ENCODE assay signal across 11 cellular contexts in genomic region chr19:2575734-2576481, GRCh38.
A peak's percentile ranks its signal among the peaks of the same experiment; 100 is the strongest.
DNase-seq lines count a peak whose midpoint lies in the region; ATAC-seq and TF ChIP-seq lines count a peak whose summit lies in the region.
"Had no signal": no experiment of that assay in that cellular context is flagged by ENCODE, and none has a peak within 500 bp of the region (broad histone marks: within the 10 kb centered on the region; RNA-seq: fewer than 3 reads in every experiment).

No MANE protein-coding gene starts in this region.

- intact Hi-C loops in MCF 10A (cut with micrococcal nuclease) (loop anchor here (5.0 kb wide), 2 partner anchors 36 to 49 kb away; no protein-coding TSS in a partner anchor), mammary epithelial cell (cut with micrococcal nuclease) (no loop called here), esophagus squamous epithelium (cut with DNase I) (no loop called here)

- no peaks in the 10 kb centered on the region for H3K9me3 ChIP-seq in mammary epithelial cell (replicated peaks; ENCODE audit: insufficient read depth, low read length)
- no peaks in the 10 kb centered on the region for H3K9me3 ChIP-seq in esophagus squamous epithelium

- no peak overlapping the region for H3K4me3 Mint-ChIP-seq in MCF 10A (ENCODE audit: unreplicated experiment)
- no peak overlapping the region for H3K4me3 Mint-ChIP-seq in nephron progenitor cell
- H3K4me3 Mint-ChIP-seq in stimulated activated memory B cell treated with anti-CD40 and anti-IgM and Interleukin-4, amounts not matched to agents 10 μg/mL and 1 μg/mL and 100 μg/mL, for 72 hours: no peak overlapping the region
- H3K4me3 Mint-ChIP-seq: activated naive CD8-positive, alpha-beta T cell treated with anti-CD3 and anti-CD28 coated beads, Interleukin-2, amount 10 ng/mL, durations not matched to agents 7 days and 5 days; naive thymus-derived CD4-positive, alpha-beta T cell had no signal

- no peak overlapping the region for H2AFZ ChIP-seq in mammary epithelial cell (ENCODE audit: low read depth, low read length)

- H3K36me3 Mint-ChIP-seq in MCF 10A (ENCODE audit: insufficient read depth, unreplicated experiment) (peaks cover 4% of the 10 kb centered on the region), nephron progenitor cell (ENCODE audit: low read depth) (no peaks in the 10 kb centered on the region)
- peaks cover 15% of the 10 kb centered on the region for H3K36me3 Mint-ChIP-seq in stimulated activated memory B cell treated with anti-CD40 and anti-IgM and Interleukin-4, amounts not matched to agents 10 μg/mL and 1 μg/mL and 100 μg/mL, for 72 hours

- H3K9me3 Mint-ChIP-seq in MCF 10A (ENCODE audit: unreplicated experiment): no peaks in the 10 kb centered on the region
- H3K9me3 Mint-ChIP-seq in nephron progenitor cell: no peaks in the 10 kb centered on the region
- peaks cover 3% of the 10 kb centered on the region for H3K9me3 Mint-ChIP-seq in stimulated activated memory B cell treated with anti-CD40 and anti-IgM and Interleukin-4, amounts not matched to agents 10 μg/mL and 1 μg/mL and 100 μg/mL, for 72 hours
- H3K9me3 Mint-ChIP-seq: activated naive CD8-positive, alpha-beta T cell treated with anti-CD3 and anti-CD28 coated beads, Interleukin-2, amount 10 ng/mL, durations not matched to agents 7 days and 5 days had no signal

- BruUV-seq in MCF 10A (replicated peaks; lab: Mats Ljungman, UMichigan) (no TSS peak), mammary epithelial cell (replicated peaks; lab: Mats Ljungman, UMichigan) (no TSS peak)

- H3K36me3 ChIP-seq in mammary epithelial cell (ENCODE audit: insufficient read depth, low read length) (no peaks in the 10 kb centered on the region), esophagus squamous epithelium (no peaks in the 10 kb centered on the region)

- no peaks in the 10 kb centered on the region for H4K20me1 ChIP-seq in mammary epithelial cell (ENCODE audit: insufficient read depth, low read length)

- H3K27ac ChIP-seq in mammary epithelial cell (ENCODE audit: insufficient read depth, low read depth, low read length) (no peak overlapping the region), esophagus squamous epithelium (peak overlapping the region in 3 of 4 donors; percentile 0 to 85 (median 59))

- WGBS in mammary epithelial cell (ENCODE audit: low coverage, missing lambda C conversion rate): 74% methylated on average over 13 of the region's 37 CpGs
- WGBS in esophagus squamous epithelium, 2 donors: 47 to 79% methylated on average over 3 to 14 of the region's 37 CpGs

- CTCF ChIA-PET in MCF 10A (lab: Yijun Ruan, JAX): interaction anchor here (1.1 to 5.1 kb wide), 2 partner anchors 32 to 102 kb away, joined by 4 to 27 read pairs; no protein-coding TSS in a partner anchor
- CTCF ChIA-PET in mammary epithelial cell (lab: Charles Lee; ENCODE audit: low non-redundant PET): no interaction called here

- H3K4me1 ChIP-seq in mammary epithelial cell (ENCODE audit: insufficient read depth, low read length): peaks cover 20% of the 10 kb centered on the region
- H3K4me1 ChIP-seq in esophagus squamous epithelium: peaks cover 27 to 68% (median 32%) of the 10 kb centered on the region in 3 donors

- H3K27ac Mint-ChIP-seq in MCF 10A (ENCODE audit: low read depth, unreplicated experiment): no peak overlapping the region
- no peak overlapping the region for H3K27ac Mint-ChIP-seq in nephron progenitor cell
- no peak overlapping the region for H3K27ac Mint-ChIP-seq in stimulated activated memory B cell treated with anti-CD40 and anti-IgM and Interleukin-4, amounts not matched to agents 10 μg/mL and 1 μg/mL and 100 μg/mL, for 72 hours
- H3K27ac Mint-ChIP-seq: activated naive CD8-positive, alpha-beta T cell treated with anti-CD3 and anti-CD28 coated beads, Interleukin-2, amount 10 ng/mL, durations not matched to agents 7 days and 5 days had no signal

- no peak for TF ChIP-seq POLR2A in esophagus squamous epithelium (IDR thresholded peaks at IDR 0.05)

- H3K27me3 ChIP-seq in mammary epithelial cell (ENCODE audit: insufficient read depth, low read length): no peaks in the 10 kb centered on the region
- no peaks in the 10 kb centered on the region for H3K27me3 ChIP-seq in esophagus squamous epithelium

- peak; percentile 59 for DNase-seq in MCF 10A (ENCODE audit: unreplicated experiment)
- DNase-seq in mammary epithelial cell: no peak
- DNase-seq in esophagus squamous epithelium (lab: John Stamatoyannopoulos, UW): no peak
- DNase-seq in nephron progenitor cell: peak; percentile 41
- no peak for DNase-seq in effector CD4-positive, alpha-beta T cell
- DNase-seq in COR-L47 (lab: John Stamatoyannopoulos, UW): no peak
- DNase-seq: activated naive CD8-positive, alpha-beta T cell treated with anti-CD3 and anti-CD28 coated beads, Interleukin-2, amount 10 ng/mL, durations not matched to agents 7 days and 5 days; foreskin melanocyte; naive thymus-derived CD4-positive, alpha-beta T cell had no signal

- H3K4me2 ChIP-seq in mammary epithelial cell (ENCODE audit: insufficient read depth, low read depth, low read length): no peak overlapping the region

- no peak for ATAC-seq in HG03520 (IDR thresholded peaks at IDR 0.05; ENCODE audit: unreplicated experiment)
- ATAC-seq in stimulated activated memory B cell treated with anti-CD40 and anti-IgM and Interleukin-4, amounts not matched to agents 10 μg/mL and 1 μg/mL and 100 μg/mL, for 72 hours: no peak
- ATAC-seq: naive thymus-derived CD4-positive, alpha-beta T cell had no signal

- TF ChIP-seq CTCF in MCF 10A (IDR thresholded peaks at IDR 0.05; ENCODE audit: unreplicated experiment) (no peak), mammary epithelial cell (conservative IDR thresholded peaks at IDR 0.05 in 1 of 2, IDR thresholded peaks at IDR 0.05 in 1 of 2; ENCODE audit: extremely low read depth in 1 of 2, insufficient read depth in 1 of 2, low read depth in 1 of 2, low read length in 2 of 2) (no peak), esophagus squamous epithelium (IDR thresholded peaks at IDR 0.05) (no peak), nephron progenitor cell (IDR thresholded peaks at IDR 0.05) (no peak)

- POLR2A ChIA-PET in MCF 10A (lab: Yijun Ruan, JAX): no interaction called here

- H3K79me2 ChIP-seq in mammary epithelial cell (ENCODE audit: insufficient read depth, low read length): no peaks in the 10 kb centered on the region

- dilution Hi-C loops in mammary epithelial cell (cut with HindIII; ENCODE audit: low sequenced_read_pairs): no loop called here

- no peaks in the 10 kb centered on the region for H3K27me3 Mint-ChIP-seq in MCF 10A (ENCODE audit: insufficient read depth, unreplicated experiment)
- H3K27me3 Mint-ChIP-seq in nephron progenitor cell (ENCODE audit: low read depth, poor library complexity): peaks cover 10% of the 10 kb centered on the region
- H3K27me3 Mint-ChIP-seq in stimulated activated memory B cell treated with anti-CD40 and anti-IgM and Interleukin-4, amounts not matched to agents 10 μg/mL and 1 μg/mL and 100 μg/mL, for 72 hours: no peaks in the 10 kb centered on the region

- peaks cover 5% of the 10 kb centered on the region for H3K4me1 Mint-ChIP-seq in MCF 10A (ENCODE audit: insufficient read depth, unreplicated experiment)
- H3K4me1 Mint-ChIP-seq in nephron progenitor cell: peaks cover 14% of the 10 kb centered on the region
- peaks cover 36% of the 10 kb centered on the region for H3K4me1 Mint-ChIP-seq in stimulated activated memory B cell treated with anti-CD40 and anti-IgM and Interleukin-4, amounts not matched to agents 10 μg/mL and 1 μg/mL and 100 μg/mL, for 72 hours

- H3K9ac ChIP-seq in mammary epithelial cell (ENCODE audit: insufficient read depth, low read length): no peak overlapping the region

- H3K4me3 ChIP-seq in mammary epithelial cell (replicated peaks in 1 of 3; ENCODE audit: insufficient read depth in 1 of 3, low read depth in 2 of 3, low read length in 3 of 3) (no peak overlapping the region), esophagus squamous epithelium (no peak overlapping the region)

- in situ Hi-C loops in mammary epithelial cell (cut with MboI; ENCODE audit: low sequenced_read_pairs in 2 of 2): no loop called here

Comparison
In these comparisons a context has a peak if more than half of its experiments do, and no peak if none do; other contexts are left out.
1. DNase-seq: peak in MCF 10A (single experiment) and nephron progenitor cell (single experiment); none in mammary epithelial cell (single experiment), esophagus squamous epithelium (single experiment), effector CD4-positive, alpha-beta T cell (single experiment) and COR-L47 (single experiment).